In genomic region chr21:38308010-38308784, GRCh38 we compare ENCODE assay signal across 15 cellular contexts. TPM values are rescaled to one million over a fixed set of nuclear protein-coding genes. Genes with fewer than 3 reads are reported as not detected.
A peak's percentile ranks its signal among the peaks of the same experiment; 100 is the strongest.
DNase-seq lines count a peak whose midpoint lies in the region; ATAC-seq and TF ChIP-seq lines count a peak whose summit lies in the region.
"Had no signal": no experiment of that assay in that cellular context is flagged by ENCODE, and none has a peak within 500 bp of the region (broad histone marks: within the 10 kb centered on the region; RNA-seq: fewer than 3 reads in every experiment).

No MANE protein-coding gene starts in this region.

- no peak overlapping the region for H2BK5ac ChIP-seq in trophoblast cell (ENCODE audit: low read depth, low read length, poor library complexity)

- H3K23ac ChIP-seq in trophoblast cell (ENCODE audit: low read length), result no peak overlapping the region

- ATAC-seq in RWPE2 (ENCODE audit: low read depth) (no peak), Right ventricle myocardium superior (ENCODE audit: poor library complexity) (peak; percentile 87), upper lobe of left lung (ENCODE audit: low FRiP score in 2 of 2) (peak; percentile 67 to 79), HG03432 (IDR thresholded peaks at IDR 0.05; ENCODE audit: unreplicated experiment) (no peak)

- H2AK5ac ChIP-seq in trophoblast cell (ENCODE audit: low read length), result no peak overlapping the region

- peaks cover 3% of the 10 kb centered on the region for H3K36me3 Mint-ChIP-seq in nephron (ENCODE audit: low read depth)
- H3K36me3 Mint-ChIP-seq: activated naive CD8-positive, alpha-beta T cell had no signal

- no peak overlapping the region for H2BK120ac ChIP-seq in trophoblast cell (ENCODE audit: insufficient read depth, low read length, poor library complexity)

- peaks cover 39% of the 10 kb centered on the region for H3K4me1 Mint-ChIP-seq in nephron

- H3K9ac ChIP-seq in trophoblast cell (ENCODE audit: low read length), result no peak overlapping the region

- H4K91ac ChIP-seq in trophoblast cell (ENCODE audit: low read depth, low read length), result no peak overlapping the region

- peaks cover 7% of the 10 kb centered on the region for H3K27me3 Mint-ChIP-seq in nephron (ENCODE audit: low read depth)

- no peak overlapping the region for H3K4me3 ChIP-seq in RWPE2 (ENCODE audit: severe bottlenecking)
- no peak overlapping the region for H3K4me3 ChIP-seq in upper lobe of left lung
- H3K4me3 ChIP-seq in trophoblast cell (ENCODE audit: low read depth, low read length), result no peak overlapping the region
- H3K4me3 ChIP-seq: Peyer's patch had no signal

- no peaks in the 10 kb centered on the region for H3K9me3 Mint-ChIP-seq in nephron

- no peaks in the 10 kb centered on the region for H3K9me3 ChIP-seq in RWPE2 (ENCODE audit: severe bottlenecking)
- no peaks in the 10 kb centered on the region for H3K9me3 ChIP-seq in upper lobe of left lung
- no peaks in the 10 kb centered on the region for H3K9me3 ChIP-seq in trophoblast cell (ENCODE audit: insufficient read depth, low read depth, low read length)

- H3K4me2 ChIP-seq in trophoblast cell (ENCODE audit: low read length), result no peak overlapping the region

- no peak overlapping the region for H3K14ac ChIP-seq in trophoblast cell (ENCODE audit: low read length)

- intact Hi-C loops in Right ventricle myocardium superior (cut with DNase I), result no loop called here

- peak overlapping the region; percentile 87 for H3K27ac ChIP-seq in RWPE2 (ENCODE audit: poor library complexity, severe bottlenecking)
- H3K27ac ChIP-seq in upper lobe of left lung, result peak overlapping the region in 3 of 4 donors; percentile 63 to 67 (median 67)
- no peak overlapping the region for H3K27ac ChIP-seq in trophoblast cell (ENCODE audit: low read depth, low read length)
- H3K27ac ChIP-seq: Peyer's patch had no signal

- H4K12ac ChIP-seq in trophoblast cell (ENCODE audit: low read depth, low read length), result no peak overlapping the region

- no peaks in the 10 kb centered on the region for H3K36me3 ChIP-seq in RWPE2 (ENCODE audit: low read depth)
- H3K36me3 ChIP-seq in upper lobe of left lung, result no peaks in the 10 kb centered on the region
- H3K36me3 ChIP-seq in trophoblast cell (ENCODE audit: control insufficient read depth in 1 of 2, insufficient read depth in 2 of 2, low read length in 2 of 2), result no peaks in the 10 kb centered on the region
- H3K36me3 ChIP-seq: Peyer's patch had no signal

- no peak overlapping the region for H2BK12ac ChIP-seq in trophoblast cell (ENCODE audit: low read length)

- peak overlapping the region; percentile 82 to 87 (median 83) for H3K27ac Mint-ChIP-seq in nephron
- H3K27ac Mint-ChIP-seq: activated naive CD8-positive, alpha-beta T cell had no signal

- 43 to 48% methylated on average over 7 of the region's 7 CpGs for WGBS in upper lobe of left lung, 2 donors
- no CpG with 5 or more reads among the region's 7 CpGs for WGBS in trophoblast cell (ENCODE audit: extremely low coverage, insufficient coverage, insufficient read length)

- no peak overlapping the region for H3K4me3 Mint-ChIP-seq in nephron
- H3K4me3 Mint-ChIP-seq: activated naive CD8-positive, alpha-beta T cell; neural crest cell had no signal

- H3K18ac ChIP-seq in trophoblast cell (ENCODE audit: low read length), result no peak overlapping the region

- H3K79me1 ChIP-seq in trophoblast cell (ENCODE audit: low read length), result no peaks in the 10 kb centered on the region

- no peak for TF ChIP-seq CTCF in RWPE2 (IDR thresholded peaks at IDR 0.05; ENCODE audit: poor library complexity, severe bottlenecking)
- no peak for TF ChIP-seq CTCF in nephron (IDR thresholded peaks at IDR 0.05; ENCODE audit: unreplicated experiment in 3 of 3)
- no peak for TF ChIP-seq CTCF in upper lobe of left lung (IDR thresholded peaks at IDR 0.05)

- H2AFZ ChIP-seq in trophoblast cell (ENCODE audit: insufficient read depth, low read length, poor library complexity), result no peak overlapping the region

- no peak for TF ChIP-seq POLR2A in upper lobe of left lung (IDR thresholded peaks at IDR 0.05)

- H3K27me3 ChIP-seq in RWPE2 (ENCODE audit: insufficient read depth, poor library complexity, severe bottlenecking) (no peaks in the 10 kb centered on the region), upper lobe of left lung (no peaks in the 10 kb centered on the region), trophoblast cell (ENCODE audit: insufficient read depth, low read length) (no peaks in the 10 kb centered on the region)
- H3K27me3 ChIP-seq: Peyer's patch had no signal

- no peak overlapping the region for H3K4ac ChIP-seq in trophoblast cell (ENCODE audit: low read depth, low read length)

- TF ChIP-seq EP300 in upper lobe of left lung (IDR thresholded peaks at IDR 0.05), result peak in 2 of 4 donors; percentile 14 to 42

- H3K4me1 ChIP-seq in RWPE2 (ENCODE audit: insufficient read depth, poor library complexity, severe bottlenecking), result peaks cover 35% of the 10 kb centered on the region
- peaks cover 32 to 51% (median 38%) of the 10 kb centered on the region in 4 donors for H3K4me1 ChIP-seq in upper lobe of left lung
- peaks cover 0 to 2% of the 10 kb centered on the region in 2 experiments for H3K4me1 ChIP-seq in trophoblast cell (ENCODE audit: control insufficient read depth in 1 of 2, insufficient read depth in 2 of 2, low read length in 2 of 2)
- H3K4me1 ChIP-seq: Peyer's patch had no signal

- H4K8ac ChIP-seq in trophoblast cell (ENCODE audit: low read depth, low read length), result no peak overlapping the region

- no peaks in the 10 kb centered on the region for H3K79me2 ChIP-seq in trophoblast cell (ENCODE audit: control insufficient read depth, insufficient read depth, low read length, poor library complexity)

- DNase-seq in RWPE2 (ENCODE audit: low spot score), result no peak
- DNase-seq in Right ventricle myocardium superior, result no peak
- no peak for DNase-seq in upper lobe of left lung
- no peak for DNase-seq in OCI-M2 (lab: John Stamatoyannopoulos, UW; ENCODE audit: unreplicated experiment)
- no peak for DNase-seq in trophoblast cell
- DNase-seq: activated CD4-positive, CD25-positive, alpha-beta regulatory T cell treated with anti-CD3 and anti-CD28 coated beads, Interleukin-2, amount 50 U/mL, for 72 hours; head of caudate nucleus; NCI-H187 treated with DMSO at 0.1 percent for 48 hours; NCI-H526; Peyer's patch; substantia nigra had no signal

RNA-seq across cellular contexts. Expression of gene KCNJ15, which starts 51.4 kb away (rescaled TPM):
- total RNA-seq in Right ventricle myocardium superior, result 0.83 TPM
- total RNA-seq in upper lobe of left lung, result 10 to 100 TPM; 17.9 to 93.0 (median 48.6) TPM
- polyA plus RNA-seq in trophoblast cell (2013), result 2.3 and 2.5 TPM in 2 replicates

Comparison
In these comparisons a context has a peak if more than half of its experiments do, and no peak if none do; other contexts are left out.
1. ATAC-seq: peak in Right ventricle myocardium superior (single experiment) and upper lobe of left lung (2 of 2); none in RWPE2 (single experiment) and HG03432 (single experiment).
2. RNA of gene KCNJ15, which starts 51.4 kb away (total RNA-seq): 17.9 to 93.0 TPM in upper lobe of left lung; 0.83 TPM in Right ventricle myocardium superior (single experiment); every median in the first group is over 10 times any median in the second.